Comparison of ENCODE assay signal across 9 cellular contexts in genomic region chr1:17922833-17923232, GRCh38.
A peak's percentile ranks its signal among the peaks of the same experiment; 100 is the strongest.
DNase-seq lines count a peak whose midpoint lies in the region; ATAC-seq, FAIRE-seq and TF ChIP-seq lines count a peak whose summit lies in the region.
"Had no signal": no experiment of that assay in that cellular context is flagged by ENCODE, and none has a peak within 500 bp of the region (broad histone marks: within the 10 kb centered on the region; RNA-seq: fewer than 3 reads in every experiment).

No MANE protein-coding gene starts in this region.

- H3K4me2 ChIP-seq in GM12878 (ENCODE audit: control insufficient read depth, insufficient read depth), result no peak overlapping the region

- SMC1A ChIA-PET in GM12878 (lab: Charles Lee; ENCODE audit: uncharacterized antibody, unreplicated experiment), result interaction anchor here (0.6 to 1.0 kb wide), 2 partner anchors 178 to 660 kb away, joined by 3 to 6 read pairs; no protein-coding TSS in a partner anchor

- DNase-seq in BE2C (peak; percentile 68), GM12891 (ENCODE audit: insufficient read length, low spot score) (peak; percentile 31), NCI-H2196 (lab: John Stamatoyannopoulos, UW; ENCODE audit: unreplicated experiment) (peak; percentile 72), GM12878 (ENCODE audit: low read depth, low spot score) (no peak), mesenteric fat pad (ENCODE audit: low spot score) (peak; percentile 59), RCC 7860 (ENCODE audit: low spot score) (no peak)

- H3K9ac ChIP-seq in GM12878 (ENCODE audit: control insufficient read depth, insufficient read depth, low read length), result no peak overlapping the region

- ATAC-seq in GM12878 (no peak), GM21717 (IDR thresholded peaks at IDR 0.05; ENCODE audit: unreplicated experiment) (no peak), HG03460 (IDR thresholded peaks at IDR 0.05; ENCODE audit: unreplicated experiment) (no peak)

- H3K27me3 ChIP-seq in BE2C (no peaks in the 10 kb centered on the region), GM12878 (replicated peaks in 1 of 2; ENCODE audit: control insufficient read depth in 2 of 2, insufficient read depth in 2 of 2, low read length in 1 of 2) (no peaks in the 10 kb centered on the region)

- no peak overlapping the region for H2AFZ ChIP-seq in GM12878 (ENCODE audit: control insufficient read depth, low read depth, low read length)

- TF ChIP-seq CTCF in BE2C (IDR thresholded peaks at IDR 0.05; ENCODE audit: low read depth, low read length), result peak; percentile 74
- peak; percentile 50 to 60 (median 52) for TF ChIP-seq CTCF in GM12878 (IDR thresholded peaks at IDR 0.05 in 2 of 3, conservative IDR thresholded peaks at IDR 0.05 in 1 of 3; ENCODE audit: control insufficient read depth in 2 of 3, extremely low read depth in 1 of 3, insufficient read depth in 1 of 3, low read depth in 3 of 3, low read length in 3 of 3)

- FAIRE-seq in GM12891 (lab: Jason Lieb, UNC) (no peak), GM12878 (lab: Jason Lieb, UNC) (no peak), RCC 7860 (lab: Jason Lieb, UNC) (no peak)
- FAIRE-seq: frontal cortex had no signal

- H3K4me1 ChIP-seq in BE2C, result no peaks in the 10 kb centered on the region
- H3K4me1 ChIP-seq in GM12878 (ENCODE audit: control insufficient read depth, insufficient read depth, low read length), result no peaks in the 10 kb centered on the region

- peak; percentile 60 for TF ChIP-seq RAD21 in GM12878 (IDR thresholded peaks at IDR 0.05; ENCODE audit: insufficient read depth, low read depth, low read length)

- H3K27ac ChIP-seq in GM12878 (ENCODE audit: control insufficient read depth, insufficient read depth), result no peak overlapping the region

- RAD21 ChIA-PET in GM12878 (lab: Charles Lee; ENCODE audit: unreplicated experiment), result interaction anchor here (1.0 to 1.5 kb wide), 4 partner anchors 178 to 380 kb away, joined by 3 to 6 read pairs (median 4); no protein-coding TSS in a partner anchor

- intact Hi-C loops in GM12878 (cut with micrococcal nuclease; ENCODE audit: unreplicated experiment), result loop anchor here (1.0 to 5.0 kb wide), 3 partner anchors 177 to 379 kb away; no protein-coding TSS in a partner anchor

- CTCF ChIA-PET in GM12878 (lab: Yijun Ruan, JAX), result interaction anchor here (1.2 to 1.4 kb wide), 3 partner anchors 10 to 380 kb away, joined by 6 to 8 read pairs (median 8); no protein-coding TSS in a partner anchor

- no peak for TF ChIP-seq EP300 in GM12878 (IDR thresholded peaks at IDR 0.05; ENCODE audit: borderline replicate concordance in 1 of 2, control insufficient read depth in 1 of 2, low read depth in 2 of 2, low read length in 2 of 2)

- in situ Hi-C loops in GM12878 (cut with MboI), result no loop called here

- TF ChIP-seq POLR2A in GM12891 (IDR thresholded peaks at IDR 0.05; ENCODE audit: low read depth, low read length), result no peak
- no peak for TF ChIP-seq POLR2A in GM12878 (IDR thresholded peaks at IDR 0.05; ENCODE audit: low read depth, low read length)

- H4K20me1 ChIP-seq in GM12878 (ENCODE audit: control insufficient read depth, insufficient read depth), result no peaks in the 10 kb centered on the region

- H3K4me3 ChIP-seq in BE2C (ENCODE audit: low read depth, low read length) (no peak overlapping the region), GM12878 (no peak overlapping the region)

- H3K79me2 ChIP-seq in GM12878 (ENCODE audit: control insufficient read depth, insufficient read depth, low read length), result no peaks in the 10 kb centered on the region

- POLR2A ChIA-PET in GM12878 (lab: Charles Lee), result no interaction called here

- WGBS in GM12878 (ENCODE audit: insufficient coverage, insufficient replicate concordance, low lambda C conversion rate, missing lambda C conversion rate), result 26% methylated on average over 6 of the region's 6 CpGs

- BruUV-seq in GM12878 (replicated peaks; lab: Mats Ljungman, UMichigan), result no TSS peak

- H3K36me3 ChIP-seq in BE2C (no peaks in the 10 kb centered on the region), GM12878 (ENCODE audit: control insufficient read depth in 2 of 2, insufficient read depth in 2 of 2, low read length in 1 of 2) (no peaks in the 10 kb centered on the region)

- no peaks in the 10 kb centered on the region for H3K9me3 ChIP-seq in BE2C
- no peaks in the 10 kb centered on the region for H3K9me3 ChIP-seq in GM12878 (replicated peaks; ENCODE audit: control insufficient read depth, insufficient read depth, low read length)

TF ChIP-seq in GM12891, 5 proteins besides CTCF, POLR2A, EP300 and RAD21:
- no peak for TF ChIP-seq PAX5 (IDR thresholded peaks at IDR 0.05; ENCODE audit: insufficient read depth, low read length, severe bottlenecking)
- no peak for TF ChIP-seq POU2F2 (IDR thresholded peaks at IDR 0.05; ENCODE audit: low read depth, low read length)
- no peak for TF ChIP-seq POLR2AphosphoS5 (IDR thresholded peaks at IDR 0.05; ENCODE audit: low read depth, low read length)
- no peak for TF ChIP-seq TAF1 (IDR thresholded peaks at IDR 0.05; ENCODE audit: low read depth, low read length)
- TF ChIP-seq SPI1 (IDR thresholded peaks at IDR 0.05; ENCODE audit: low read depth, low read length), result no peak
TF ChIP-seq in GM12891: peak in this region for 0.

TF ChIP-seq in GM12878, 131 proteins besides CTCF, POLR2A, EP300 and RAD21:
- TF ChIP-seq SMC3 (IDR thresholded peaks at IDR 0.05; ENCODE audit: borderline replicate concordance, low read length) (peak; percentile 39; the same call in 1 of the 2 replicates), ELK1 (IDR thresholded peaks at IDR 0.05; ENCODE audit: low read depth, low read length) (no peak), IRF5 (IDR thresholded peaks at IDR 0.05; ENCODE audit: borderline replicate concordance) (no peak)

Comparison
In these comparisons a context has a peak if more than half of its experiments do, and no peak if none do; other contexts are left out.
1. DNase-seq: peak in BE2C (single experiment), GM12891 (single experiment), NCI-H2196 (single experiment) and mesenteric fat pad (single experiment); none in GM12878 (single experiment) and RCC 7860 (single experiment).